Comparison of ENCODE assay signal across 16 cellular contexts in the genomic region with DNA sequence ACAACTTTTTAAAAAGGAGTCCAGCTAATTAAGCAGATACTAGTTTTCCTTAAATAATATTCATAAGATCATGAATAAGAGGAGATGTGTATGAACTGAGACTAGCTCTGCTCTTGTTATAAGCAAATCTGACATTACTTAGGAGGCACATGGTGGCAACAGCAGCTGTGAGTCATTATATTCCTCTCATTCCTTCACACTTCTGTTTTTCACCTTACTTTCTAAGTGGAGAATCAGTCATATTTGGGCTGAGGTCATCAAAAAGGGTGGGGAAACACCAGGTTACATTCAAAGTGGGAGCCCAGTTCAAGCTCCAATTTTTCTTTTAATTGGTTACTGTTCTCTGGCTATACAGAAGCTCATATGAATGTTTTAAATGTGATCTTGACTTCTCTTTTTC. TPM values are rescaled to one million over a fixed set of nuclear protein-coding genes. Genes with fewer than 3 reads are reported as not detected.
DNase-seq lines count a peak whose midpoint lies in the region; ATAC-seq and TF ChIP-seq lines count a peak whose summit lies in the region.
"Had no signal": no experiment of that assay in that cellular context is flagged by ENCODE, and none has a peak within 500 bp of the region (broad histone marks: within the 10 kb centered on the region; RNA-seq: fewer than 3 reads in every experiment).

No MANE protein-coding gene starts in this region.

- peak; percentile 95 for ATAC-seq in GM18519 (IDR thresholded peaks at IDR 0.05; ENCODE audit: low FRiP score, unreplicated experiment)
- peak; percentile 74 for ATAC-seq in HG02938 (IDR thresholded peaks at IDR 0.05; ENCODE audit: unreplicated experiment)
- no peak for ATAC-seq in upper lobe of right lung
- ATAC-seq: CD8-positive, alpha-beta T cell had no signal

- intact Hi-C loops in upper lobe of right lung (cut with DNase I) = no loop called here

- no peak for TF ChIP-seq POLR2A in erythroblast (IDR thresholded peaks at IDR 0.05; ENCODE audit: low read length)

- no peaks in the 10 kb centered on the region for H3K9me3 ChIP-seq in upper lobe of right lung
- H3K9me3 ChIP-seq: MG63 had no signal

- no peak for TF ChIP-seq CTCF in GM20000 (IDR thresholded peaks at IDR 0.05; ENCODE audit: extremely low read depth, missing control alignments)
- TF ChIP-seq CTCF in upper lobe of right lung (IDR thresholded peaks at IDR 0.05) = no peak

- no peaks in the 10 kb centered on the region for H3K36me3 ChIP-seq in upper lobe of right lung
- H3K36me3 ChIP-seq: MG63 had no signal

- DNase-seq in GM20000 (ENCODE audit: low spot score) (peak; percentile 23), RKO (ENCODE audit: low spot score) (peak; percentile 16), GDM1 (lab: John Stamatoyannopoulos, UW) (no peak), upper lobe of right lung (no peak), erythroblast (lab: John Stamatoyannopoulos, UW) (no peak), A172 (ENCODE audit: low spot score) (no peak)
- DNase-seq: activated CD4-positive, alpha-beta T cell treated with anti-CD3 and anti-CD28 coated beads for 1 hour; CD8-positive, alpha-beta T cell; MG63; NCI-H526; stimulated activated CD4-positive, alpha-beta T cell treated with anti-CD3 and anti-CD28 coated beads, Interleukin-2, amount 100 ng/mL, for 48 hours had no signal

- no peaks in the 10 kb centered on the region for H3K4me1 ChIP-seq in upper lobe of right lung
- H3K4me1 ChIP-seq: parathyroid adenoma had no signal

- H3K27ac ChIP-seq in upper lobe of right lung = no peak overlapping the region
- H3K27ac ChIP-seq: HL-60, parathyroid adenoma had no signal

- H3K27me3 ChIP-seq in upper lobe of right lung = peaks cover 21% of the 10 kb centered on the region

- no peak overlapping the region for H3K4me3 ChIP-seq in upper lobe of right lung
- H3K4me3 ChIP-seq: MG63 had no signal

RNA-seq across cellular contexts. Expression of a gene that starts 6.0 kb away (rescaled TPM):
- total RNA-seq in upper lobe of right lung = not detected
- total RNA-seq in A172 (2014; rRNA removed; shearing (Covaris generic)) = not detected in 2 replicates
- total RNA-seq: CD8-positive, alpha-beta T cell; subcutaneous adipose tissue had no signal

RNA-seq across cellular contexts. Expression of a gene that starts 12.3 kb away (rescaled TPM):
- total RNA-seq in upper lobe of right lung = 24.4 TPM
- 30.5 and 35.0 TPM in 2 replicates for total RNA-seq in A172 (2014; rRNA removed; shearing (Covaris generic))

Comparison
In these comparisons a context has a peak if more than half of its experiments do, and no peak if none do; other contexts are left out.
1. DNase-seq: peak in GM20000 (single experiment) and RKO (single experiment); none in GDM1 (single experiment), upper lobe of right lung (single experiment), erythroblast (0 of 2) and A172 (single experiment).